20 cellular contexts compared by ENCODE assay signal in genomic region chr17:20987511-20987910, GRCh38. TPM values are rescaled to one million over a fixed set of nuclear protein-coding genes. Genes with fewer than 3 reads are reported as not detected.
DNase-seq lines count a peak whose midpoint lies in the region; ATAC-seq, FAIRE-seq and TF ChIP-seq lines count a peak whose summit lies in the region.
"Had no signal": no experiment of that assay in that cellular context is flagged by ENCODE, and none has a peak within 500 bp of the region (broad histone marks: within the 10 kb centered on the region; RNA-seq: fewer than 3 reads in every experiment).

No MANE protein-coding gene starts in this region.

- no peak for TF ChIP-seq POLR2A in H1 (IDR thresholded peaks at IDR 0.05; ENCODE audit: control extremely low read depth in 1 of 2, low read depth in 2 of 2, low read length in 2 of 2)

- no peaks in the 10 kb centered on the region for H3K79me1 ChIP-seq in H1 (ENCODE audit: low read depth, low read length)

- H3K56ac ChIP-seq in H1 (replicated peaks; ENCODE audit: insufficient read length, low read depth, low read length): no peak overlapping the region

- H3K18ac ChIP-seq in H1 (ENCODE audit: extremely low read depth, low read length): no peak overlapping the region

- DNase-seq in AG04450 (ENCODE audit: low read depth, low spot score) (no peak), GM13976 (ENCODE audit: low spot score) (peak; percentile 10), H1 (ENCODE audit: low read depth in 1 of 2, low spot score in 2 of 2) (no peak), kidney (peak; percentile 37), NCI-H2081 treated with DMSO at 0.1 percent for 48 hours (lab: John Stamatoyannopoulos, UW) (no peak), AG08396 (ENCODE audit: low spot score) (no peak)
- DNase-seq in effector memory CD4-positive, alpha-beta T cell: no peak
- DNase-seq: CD8-positive, alpha-beta T cell; COR-L47; DMS153; DMS79 treated with DMSO at 0.1 percent for 48 hours; EL; GDM1; IMR-90 had no signal

- H3K14ac ChIP-seq in H1 (ENCODE audit: insufficient read length): no peak overlapping the region

- CTCF ChIA-PET in AG04450 (lab: Charles Lee) (no interaction called here), H1 (lab: Charles Lee; ENCODE audit: partially characterized antibody) (interaction anchor here (0.9 to 1.9 kb wide), 4 partner anchors 9 to 91 kb away, joined by 3 to 5 read pairs (median 3); no protein-coding TSS in a partner anchor)

- no peak overlapping the region for H4K5ac ChIP-seq in H1 (ENCODE audit: insufficient read length, low read depth, low read length)

- no peak overlapping the region for H2BK15ac ChIP-seq in H1 (ENCODE audit: low read length)

- in situ Hi-C loops in GM13976 (cut with MboI; ENCODE audit: low sequenced_read_pairs, unreplicated experiment): no loop called here

- intact Hi-C loops in kidney (cut with DNase I): no loop called here

- no peaks in the 10 kb centered on the region for H3K4me1 ChIP-seq in H1 (replicated peaks in 1 of 4; ENCODE audit: control insufficient read depth in 3 of 4, insufficient read depth in 4 of 4, low read length in 3 of 4)
- H3K4me1 ChIP-seq in kidney (ENCODE audit: control insufficient read depth in 1 of 2, insufficient read depth in 1 of 2, low read depth in 1 of 2, low read length in 2 of 2): no peaks in the 10 kb centered on the region
- H3K4me1 ChIP-seq in effector memory CD4-positive, alpha-beta T cell (ENCODE audit: control insufficient read depth, insufficient read depth, low read length, poor library complexity, severe bottlenecking): no peaks in the 10 kb centered on the region

- POLR2A ChIA-PET in AG04450 (lab: Yijun Ruan, JAX): no interaction called here
- POLR2A ChIA-PET in H1 (lab: Charles Lee; ENCODE audit: partially characterized antibody): interaction anchor here (0.9 to 1.9 kb wide), 2 partner anchors 10 to 12 kb away, joined by 3 to 5 read pairs; no protein-coding TSS in a partner anchor

- H2BK5ac ChIP-seq in H1 (ENCODE audit: low read depth, low read length): no peak overlapping the region; the same call in 1 of the 2 replicates

- H4K91ac ChIP-seq in H1 (replicated peaks; ENCODE audit: insufficient read length, low read length): no peak overlapping the region

- H2BK120ac ChIP-seq in H1 (replicated peaks; ENCODE audit: low read depth, low read length): no peak overlapping the region

- no peaks in the 10 kb centered on the region for H3K23me2 ChIP-seq in H1 (ENCODE audit: low read depth, low read length)

- no peak overlapping the region for H2AK5ac ChIP-seq in H1 (ENCODE audit: low read depth, low read length)

- H3K9ac ChIP-seq in H1 (replicated peaks in 1 of 4; ENCODE audit: extremely low read depth in 1 of 4, low read depth in 3 of 4, low read length in 3 of 4): no peak overlapping the region
- no peak overlapping the region for H3K9ac ChIP-seq in kidney (ENCODE audit: low read length in 2 of 2)

- FAIRE-seq in H1 (lab: Jason Lieb, UNC) (no peak), kidney (lab: Jason Lieb, UNC) (no peak)
- FAIRE-seq: A204.1, D721Med, GM12892, H54 had no signal

- no peaks in the 10 kb centered on the region for H3K79me2 ChIP-seq in H1 (ENCODE audit: control insufficient read depth in 1 of 2, insufficient read depth in 2 of 2, low read length in 2 of 2)

- H3K4me3 ChIP-seq in AG04450 (ENCODE audit: low read depth, low read length): no peak overlapping the region
- H3K4me3 ChIP-seq in H1 (ENCODE audit: extremely low read depth in 1 of 4, insufficient read depth in 2 of 4, low read depth in 3 of 4, low read length in 4 of 4): no peak overlapping the region
- H3K4me3 ChIP-seq in kidney (ENCODE audit: low read length in 2 of 2): no peak overlapping the region
- H3K4me3 ChIP-seq in effector memory CD4-positive, alpha-beta T cell (ENCODE audit: insufficient read depth, low read depth, low read length, poor library complexity, severe bottlenecking): no peak overlapping the region

- H3K27ac ChIP-seq in AG04450 (ENCODE audit: low read depth, low read length) (peak overlapping the region; percentile 11), H1 (ENCODE audit: low read depth, low read length) (no peak overlapping the region), kidney (ENCODE audit: low read depth in 2 of 2, low read length in 2 of 2) (no peak overlapping the region)
- H3K27ac ChIP-seq in effector memory CD4-positive, alpha-beta T cell (ENCODE audit: insufficient read depth, low read length, poor library complexity, severe bottlenecking): no peak overlapping the region

- no peak for ATAC-seq in HG02571 (IDR thresholded peaks at IDR 0.05; ENCODE audit: unreplicated experiment)
- ATAC-seq: CD8-positive, alpha-beta T cell; HCT116 had no signal

- TF ChIP-seq EP300 in H1 (IDR thresholded peaks at IDR 0.05; ENCODE audit: borderline replicate concordance in 1 of 2, low read depth in 2 of 2, low read length in 2 of 2): no peak

- H3K4me2 ChIP-seq in H1 (ENCODE audit: insufficient read depth in 1 of 2, low read depth in 2 of 2, low read length in 2 of 2): no peak overlapping the region

- no peak overlapping the region for H2BK20ac ChIP-seq in H1 (ENCODE audit: low read length)

- H2BK12ac ChIP-seq in H1 (ENCODE audit: low read depth, low read length): no peak overlapping the region

- peaks cover 5% of the 10 kb centered on the region for H3K27me3 ChIP-seq in AG04450 (ENCODE audit: control insufficient read depth, insufficient read depth, low read length)
- no peaks in the 10 kb centered on the region for H3K27me3 ChIP-seq in H1 (replicated peaks in 1 of 4; ENCODE audit: control insufficient read depth in 3 of 4, extremely low read depth in 1 of 4, insufficient read depth in 3 of 4, low read length in 3 of 4)
- H3K27me3 ChIP-seq in effector memory CD4-positive, alpha-beta T cell (replicated peaks; ENCODE audit: control insufficient read depth, insufficient read depth, low read length, poor library complexity, severe bottlenecking): no peaks in the 10 kb centered on the region

- H4K20me1 ChIP-seq in H1 (replicated peaks in 1 of 2; ENCODE audit: control insufficient read depth in 1 of 2, insufficient read depth in 2 of 2, low read length in 2 of 2): no peaks in the 10 kb centered on the region

- H3K36me3 ChIP-seq in H1 (ENCODE audit: control insufficient read depth in 2 of 4, insufficient read depth in 4 of 4, low read length in 3 of 4) (peaks cover 0 to 10% (median 0%) of the 10 kb centered on the region in 4 experiments; a peak in 2 of 8 replicates), kidney (ENCODE audit: control insufficient read depth in 1 of 2, insufficient read depth in 2 of 2, low read length in 2 of 2) (no peaks in the 10 kb centered on the region)
- no peaks in the 10 kb centered on the region for H3K36me3 ChIP-seq in effector memory CD4-positive, alpha-beta T cell (ENCODE audit: control insufficient read depth, insufficient read depth, low read length)

- H4K8ac ChIP-seq in H1 (ENCODE audit: extremely low read depth, insufficient read depth, low read length): peak overlapping the region; percentile 68; the same call in 1 of the 2 replicates

- TF ChIP-seq CTCF in AG04450 (IDR thresholded peaks at IDR 0.05; ENCODE audit: low read depth, low read length): no peak
- TF ChIP-seq CTCF in GM13976 (IDR thresholded peaks at IDR 0.05; ENCODE audit: borderline replicate concordance, control extremely low read depth, extremely low read depth, insufficient read depth, missing control alignments): no peak
- TF ChIP-seq CTCF in H1 (IDR thresholded peaks at IDR 0.05; ENCODE audit: control extremely low read depth in 1 of 3, insufficient read depth in 1 of 3, low read depth in 1 of 3, low read length in 3 of 3): no peak
- TF ChIP-seq CTCF in kidney (IDR thresholded peaks at IDR 0.05; ENCODE audit: borderline replicate concordance, extremely low read depth, insufficient read depth): no peak

- H3K4ac ChIP-seq in H1 (replicated peaks; ENCODE audit: insufficient read length, low read depth, low read length): no peak overlapping the region

- no peaks in the 10 kb centered on the region for H3K9me3 ChIP-seq in AG04450 (ENCODE audit: control insufficient read depth, insufficient read depth, low read length)
- peaks cover 5 to 8% of the 10 kb centered on the region in 2 experiments; a peak in 2 of 4 replicates for H3K9me3 ChIP-seq in H1 (ENCODE audit: insufficient read depth in 2 of 2, low read depth in 1 of 2, low read length in 1 of 2)
- no peaks in the 10 kb centered on the region for H3K9me3 ChIP-seq in kidney (ENCODE audit: control insufficient read depth in 1 of 2, low read length in 2 of 2)
- H3K9me3 ChIP-seq in effector memory CD4-positive, alpha-beta T cell (ENCODE audit: control insufficient read depth, low read length): no peaks in the 10 kb centered on the region

- TF ChIP-seq RAD21 in H1 (IDR thresholded peaks at IDR 0.05 in 1 of 2, conservative IDR thresholded peaks at IDR 0.05 in 1 of 2; ENCODE audit: low read depth in 2 of 2, low read length in 2 of 2): no peak

- no peak overlapping the region for H3K23ac ChIP-seq in H1 (ENCODE audit: insufficient read length)

- no peak overlapping the region for H2AFZ ChIP-seq in H1 (ENCODE audit: low read length)

- WGBS in H1 (ENCODE audit: extremely low coverage in 1 of 2, insufficient coverage in 1 of 2, insufficient read length in 1 of 2, insufficient replicate concordance in 2 of 2, low coverage in 1 of 2, low lambda C conversion rate in 2 of 2, missing lambda C conversion rate in 1 of 2), 2 experiments: 85% methylated on average over 5 of the region's 5 CpGs; no CpG with 5 or more reads in 1 of the 2 experiments

TF ChIP-seq in H1, 55 proteins besides CTCF, POLR2A, EP300 and RAD21 (continues in another document):
- TF ChIP-seq ATF3 (IDR thresholded peaks at IDR 0.05; ENCODE audit: insufficient read depth, low read depth, low read length) (no peak), EGR1 (IDR thresholded peaks at IDR 0.05; ENCODE audit: borderline replicate concordance, low read depth, low read length) (no peak), CBX5 (IDR thresholded peaks at IDR 0.05; ENCODE audit: low read depth, low read length) (no peak), POLR2AphosphoS5 (IDR thresholded peaks at IDR 0.05; ENCODE audit: low read depth, low read length) (no peak)

RNA-seq across cellular contexts. Expression of gene USP22, which starts 55.3 kb away (rescaled TPM):
- 288 and 295 TPM in 2 replicates for polyA plus RNA-seq in AG04450 (2011; rRNA removed)
- polyA minus RNA-seq in AG04450 (2011; rRNA and poly(A)+ RNA removed): 272 and 340 TPM in 2 replicates
- 316 and 321 TPM in 2 replicates for total RNA-seq in H1 (2021; fragmentation: NEBNext Ultra II Directional; extraction: Animal tissue kit (Norgen Biotek cat#: 25700))
- 221 and 365 TPM in 2 replicates for polyA plus RNA-seq in H1 (2011; rRNA removed)
- polyA plus RNA-seq in H1 (2011; cell fraction: cytosol; rRNA removed): 169 TPM
- 298 TPM for polyA plus RNA-seq in H1 (2011; cell fraction: nucleus; rRNA removed)
- 171 to 196 TPM (median 176 TPM) in 4 replicates for polyA plus RNA-seq in H1 (2012, experiment 1 of 2)
- polyA plus RNA-seq in H1 (2012, experiment 2 of 2): 106 TPM
- 137 TPM for polyA plus RNA-seq in H1 (2013, experiment 1 of 2)
- 124 TPM for polyA plus RNA-seq in H1 (2013, experiment 2 of 2)
- 456 and 459 TPM in 2 replicates for polyA minus RNA-seq in H1 (2011; rRNA and poly(A)+ RNA removed)
- 270 TPM for polyA minus RNA-seq in H1 (2011; cell fraction: cytosol; rRNA and poly(A)+ RNA removed)
- polyA minus RNA-seq in H1 (2011; cell fraction: nucleus; rRNA and poly(A)+ RNA removed): 188 TPM
- total RNA-seq in kidney: 176 TPM
- 47.8 TPM for polyA plus RNA-seq in kidney (ENCODE audit: insufficient read depth, low read depth, low replicate concordance)

Comparison
In these comparisons a context has a peak if more than half of its experiments do, and no peak if none do; other contexts are left out.
1. DNase-seq: peak in GM13976 (single experiment) and kidney (single experiment); none in AG04450 (single experiment), H1 (0 of 2), effector memory CD4-positive, alpha-beta T cell (0 of 3), NCI-H2081 treated with DMSO at 0.1 percent for 48 hours (single experiment) and AG08396 (single experiment).